1 cellular context compared by ENCODE assay signal in genomic region chr3:157442729-157443128, GRCh38.
TF ChIP-seq lines count a peak whose summit lies in the region.

No MANE protein-coding gene starts in this region.

TF ChIP-seq in HepG2, 621 proteins besides CTCF, POLR2A, EP300 and RAD21:
- no peak for TF ChIP-seq MYNN (CRISPR knock-in tag; IDR thresholded peaks at IDR 0.05; ENCODE audit: low read depth)
- no peak for TF ChIP-seq ZNF703 (CRISPR knock-in tag; IDR thresholded peaks at IDR 0.05; ENCODE audit: borderline replicate concordance)
- TF ChIP-seq PAWR (CRISPR knock-in tag; IDR thresholded peaks at IDR 0.05; ENCODE audit: borderline replicate concordance) = no peak
- no peak for TF ChIP-seq GABPA (IDR thresholded peaks at IDR 0.05; ENCODE audit: low read depth, low read length)
- TF ChIP-seq GABPA (CRISPR knock-in tag; IDR thresholded peaks at IDR 0.05; ENCODE audit: low read depth) = no peak
- TF ChIP-seq KLF15 (CRISPR knock-in tag; IDR thresholded peaks at IDR 0.05; ENCODE audit: borderline replicate concordance) = no peak
- no peak for TF ChIP-seq ASH2L (IDR thresholded peaks at IDR 0.05; ENCODE audit: insufficient read length, low read depth, low read length)
- TF ChIP-seq RFXANK (CRISPR knock-in tag; IDR thresholded peaks at IDR 0.05) = no peak
- TF ChIP-seq NFKBIZ (CRISPR knock-in tag; IDR thresholded peaks at IDR 0.05) = no peak
- TF ChIP-seq CHD2 (IDR thresholded peaks at IDR 0.05; ENCODE audit: low read depth, low read length) = no peak
- TF ChIP-seq BCLAF1 (IDR thresholded peaks at IDR 0.05) = no peak
